In the genomic region with DNA sequence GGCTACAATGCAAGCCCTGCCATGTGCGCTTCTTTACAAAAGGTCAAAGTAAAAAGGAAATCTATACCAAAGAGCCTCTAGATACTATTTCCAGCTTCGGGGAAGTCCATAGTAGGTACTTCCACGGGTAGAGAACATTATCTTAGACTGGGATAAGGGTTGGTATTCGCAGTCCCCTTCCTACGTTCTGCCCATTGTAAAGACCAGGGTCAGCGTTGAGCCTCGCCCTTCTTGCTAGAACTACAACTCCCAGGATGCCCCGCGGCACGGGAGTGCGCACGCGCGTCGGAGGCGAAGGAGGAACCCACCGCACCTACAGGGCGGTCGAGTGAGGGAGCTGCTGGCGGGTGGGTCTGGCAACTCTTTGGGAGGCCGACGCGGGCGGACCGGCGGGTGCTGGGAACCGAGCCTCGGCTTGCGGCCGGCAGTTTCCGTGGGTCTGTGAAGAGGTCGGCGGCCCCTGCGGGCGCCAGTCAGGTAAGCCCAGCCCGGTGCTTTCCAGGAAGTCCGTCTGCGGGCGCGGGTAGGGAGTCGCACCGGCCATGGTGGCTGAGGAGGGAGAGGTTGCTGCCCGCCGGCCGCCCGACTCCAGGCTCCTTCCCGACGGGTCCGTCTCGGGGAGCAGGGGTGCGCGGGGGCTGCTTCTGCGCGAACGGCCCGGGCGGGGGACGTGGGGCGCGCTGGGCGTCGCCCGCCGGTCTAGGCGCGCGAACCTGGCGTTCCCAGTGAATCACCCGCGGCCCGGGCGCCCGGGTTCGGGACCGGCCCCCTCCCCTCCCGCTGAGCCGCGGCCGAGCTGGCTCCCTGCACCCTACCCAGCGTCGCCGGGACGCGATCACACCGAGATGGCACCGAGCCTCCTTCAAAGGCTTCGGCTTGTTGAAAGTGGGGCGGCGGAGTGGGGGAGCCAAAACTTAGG, we compare ENCODE assay signal across 8 cellular contexts. TPM values are rescaled to one million over a fixed set of nuclear protein-coding genes. Genes with fewer than 3 reads are reported as not detected.
DNase-seq lines count a peak whose midpoint lies in the region; ATAC-seq, FAIRE-seq and TF ChIP-seq lines count a peak whose summit lies in the region.

A gene (plus strand): TSS at position 294 of the 919 bp plus-strand sequence. CDS start 33,232 bp downstream, outside the sequence.

- in situ Hi-C loops in GM13977 (cut with MboI; ENCODE audit: low pct_unique_long_range_greater_than_20kb, low sequenced_read_pairs, unreplicated experiment) = no loop called here

- FAIRE-seq in astrocyte (lab: Jason Lieb, UNC) = peak; percentile 34
- peak; percentile 81 for FAIRE-seq in urothelium cell line (lab: Jason Lieb, UNC)

- peak within 1 kb of the TSS; percentile 92 for H3K27ac ChIP-seq in astrocyte (ENCODE audit: low read depth, low read length)
- peak within 1 kb of the TSS; percentile 91 for H3K27ac ChIP-seq in right cardiac atrium (ENCODE audit: low read length)

- TF ChIP-seq CTCF in GM13977 (IDR thresholded peaks at IDR 0.05; ENCODE audit: extremely low read depth, insufficient read depth, missing control alignments) = no peak
- TF ChIP-seq CTCF in astrocyte (IDR thresholded peaks at IDR 0.05; ENCODE audit: insufficient read depth, low read depth, low read length) = no peak

- peaks cover 13% of the 10 kb centered on the region for H3K4me1 ChIP-seq in astrocyte (ENCODE audit: insufficient read depth, low read length)
- H3K4me1 ChIP-seq in right cardiac atrium (ENCODE audit: control insufficient read depth, insufficient read depth, low read length) = peaks cover 7% of the 10 kb centered on the region

- H4K20me1 ChIP-seq in astrocyte (ENCODE audit: insufficient read depth, low read length) = peaks cover 41% of the 10 kb centered on the region

- peak within 1 kb of the TSS; percentile 96 for H3K27ac Mint-ChIP-seq in T-helper 2 cell treated with Interferon-gamma antibody and Interleukin-4, amounts not matched to agents 5 μg/mL and 100 μg/mL, for 36 hours
- H3K27ac Mint-ChIP-seq in astrocyte (ENCODE audit: unreplicated experiment) = peak within 1 kb of the TSS; percentile 88

- peaks cover 38% of the 10 kb centered on the region for H3K4me1 Mint-ChIP-seq in T-helper 2 cell treated with Interferon-gamma antibody and Interleukin-4, amounts not matched to agents 5 μg/mL and 100 μg/mL, for 36 hours (ENCODE audit: low read depth)
- peaks cover 19% of the 10 kb centered on the region for H3K4me1 Mint-ChIP-seq in astrocyte (ENCODE audit: low read depth, unreplicated experiment)

- intact Hi-C loops in right cardiac atrium (cut with DNase I) = no loop called here

- WGBS in right cardiac atrium = 2% methylated on average over 89 of the region's 89 CpGs

- peaks cover 52% of the 10 kb centered on the region for H3K79me2 ChIP-seq in astrocyte (ENCODE audit: insufficient read depth, low read length)

- peaks cover 2% of the 10 kb centered on the region for H3K36me3 Mint-ChIP-seq in T-helper 2 cell treated with Interferon-gamma antibody and Interleukin-4, amounts not matched to agents 5 μg/mL and 100 μg/mL, for 36 hours (ENCODE audit: low read depth)
- H3K36me3 Mint-ChIP-seq in astrocyte (ENCODE audit: low read depth, unreplicated experiment) = peaks cover 2% of the 10 kb centered on the region

- no peaks in the 10 kb centered on the region for H3K27me3 ChIP-seq in astrocyte (ENCODE audit: insufficient read depth, low read length)
- no peaks in the 10 kb centered on the region for H3K27me3 ChIP-seq in right cardiac atrium (ENCODE audit: control insufficient read depth, insufficient read depth)

- peak within 1 kb of the TSS; percentile 87 for H2AFZ ChIP-seq in astrocyte (ENCODE audit: low read depth, low read length)

- H3K9me3 ChIP-seq in astrocyte (ENCODE audit: insufficient read depth, low read depth, low read length) (no peaks in the 10 kb centered on the region), right cardiac atrium (ENCODE audit: control insufficient read depth, low read length) (no peaks in the 10 kb centered on the region)

- no peaks in the 10 kb centered on the region for H3K9me3 Mint-ChIP-seq in T-helper 2 cell treated with Interferon-gamma antibody and Interleukin-4, amounts not matched to agents 5 μg/mL and 100 μg/mL, for 36 hours
- no peaks in the 10 kb centered on the region for H3K9me3 Mint-ChIP-seq in astrocyte (ENCODE audit: unreplicated experiment)

- peak within 1 kb of the TSS; percentile 94 for H3K9ac ChIP-seq in astrocyte (ENCODE audit: low read length)

- peak; percentile 91 for ATAC-seq in HG02840 (IDR thresholded peaks at IDR 0.05; ENCODE audit: low FRiP score, unreplicated experiment)
- ATAC-seq in right cardiac atrium = peak; percentile 99

- H3K36me3 ChIP-seq in astrocyte (ENCODE audit: insufficient read depth, low read length) = no peaks in the 10 kb centered on the region

- peak within 1 kb of the TSS; percentile 98 for H3K4me3 Mint-ChIP-seq in T-helper 2 cell treated with Interferon-gamma antibody and Interleukin-4, amounts not matched to agents 5 μg/mL and 100 μg/mL, for 36 hours
- peak within 1 kb of the TSS; percentile 99 for H3K4me3 Mint-ChIP-seq in astrocyte (ENCODE audit: unreplicated experiment)

- peaks cover 13% of the 10 kb centered on the region for H3K27me3 Mint-ChIP-seq in T-helper 2 cell treated with Interferon-gamma antibody and Interleukin-4, amounts not matched to agents 5 μg/mL and 100 μg/mL, for 36 hours (ENCODE audit: low read depth)
- no peaks in the 10 kb centered on the region for H3K27me3 Mint-ChIP-seq in astrocyte (ENCODE audit: low read depth, unreplicated experiment)

- peak within 1 kb of the TSS; percentile 78 for H3K4me2 ChIP-seq in astrocyte (ENCODE audit: low read length)

- peak; percentile 95 for DNase-seq in GM13977 (ENCODE audit: low spot score)
- peak; percentile 84 for DNase-seq in NCI-H1436 (lab: John Stamatoyannopoulos, UW)
- peak; percentile 92 for DNase-seq in T-helper 2 cell treated with Interferon-gamma antibody and Interleukin-4, amounts not matched to agents 5 μg/mL and 100 μg/mL, for 36 hours (ENCODE audit: low spot score)
- peak; percentile 70 for DNase-seq in astrocyte (ENCODE audit: low read depth)
- peak; percentile 94 to 98 (median 98) for DNase-seq in right cardiac atrium
- peak; percentile 65 for DNase-seq in pulmonary artery endothelial cell (ENCODE audit: low read depth, low spot score)
- DNase-seq in urothelium cell line (ENCODE audit: low spot score) = peak; percentile 93

- H3K4me3 ChIP-seq in astrocyte (ENCODE audit: insufficient read depth, low read depth, low read length) = peak within 1 kb of the TSS; percentile 89
- peak within 1 kb of the TSS; percentile 97 for H3K4me3 ChIP-seq in right cardiac atrium (ENCODE audit: low read length)

RNA-seq across cellular contexts. Expression of the gene that starts here (rescaled TPM):
- total RNA-seq in astrocyte = 65.2 TPM in 2 replicates
- total RNA-seq in right cardiac atrium = 10 to 100 TPM; 23.1 to 29.8 (median 25.5) TPM
- polyA plus RNA-seq in right cardiac atrium = 31.4 TPM
- 73.5 and 75.9 TPM in 2 replicates for total RNA-seq in pulmonary artery endothelial cell

Comparison
In these comparisons a context has a peak if more than half of its experiments do, and no peak if none do; other contexts are left out.
1. Peak in every context shown above with its lines: DNase-seq, ATAC-seq, H3K4me3 ChIP-seq and H3K27ac ChIP-seq.